Comparison of ENCODE assay signal across 8 cellular contexts in genomic region chr14:77862154-77862783, GRCh38.
DNase-seq lines count a peak whose midpoint lies in the region; ATAC-seq and TF ChIP-seq lines count a peak whose summit lies in the region.

No MANE protein-coding gene starts in this region.

- CTCF ChIA-PET in HEK293 (lab: Yijun Ruan, JAX): interaction anchor here (0.5 to 2.6 kb wide), 18 partner anchors 9 to 1106 kb away, joined by 3 to 8 read pairs (median 3); partner anchors contain the start of gene ADCK1
- CTCF ChIA-PET in activated CD8-positive, alpha-beta T cell treated with anti-CD3 and anti-CD28 coated beads for 36 hours (lab: Charles Lee): interaction anchor here (0.7 to 4.8 kb wide), 23 partner anchors 9 to 735 kb away, joined by 3 to 38 read pairs (median 5); no protein-coding TSS in a partner anchor

- H3K9me3 Mint-ChIP-seq in activated CD8-positive, alpha-beta T cell treated with anti-CD3 and anti-CD28 coated beads for 36 hours: no peaks in the 10 kb centered on the region

- H3K27me3 ChIP-seq in lung (ENCODE audit: control insufficient read depth, insufficient read depth): no peaks in the 10 kb centered on the region

- H3K27ac ChIP-seq in HEK293 (ENCODE audit: extremely low read depth, low read depth, low read length): no peak overlapping the region
- no peak overlapping the region for H3K27ac ChIP-seq in lung (ENCODE audit: low read depth in 1 of 2, low read length in 1 of 2)

- H3K4me1 ChIP-seq in HEK293 (ENCODE audit: control insufficient read depth, insufficient read depth, low read length): no peaks in the 10 kb centered on the region
- H3K4me1 ChIP-seq in lung (ENCODE audit: control insufficient read depth in 2 of 2, insufficient read depth in 2 of 2, low read length in 2 of 2): peaks cover 1 to 2% of the 10 kb centered on the region in 2 donors

- peak; percentile 84 for DNase-seq in DMS 273 (lab: John Stamatoyannopoulos, UW; ENCODE audit: unreplicated experiment)
- DNase-seq in DMS 273 treated with DMSO at 0.1 percent for 48 hours (lab: John Stamatoyannopoulos, UW): no peak
- DNase-seq in NCI-H1930 (lab: John Stamatoyannopoulos, UW): peak; percentile 18 to 63
- peak; percentile 87 for DNase-seq in activated CD8-positive, alpha-beta T cell treated with anti-CD3 and anti-CD28 coated beads for 36 hours
- peak; percentile 68 for DNase-seq in effector CD4-positive, alpha-beta T cell
- peak; percentile 65 for DNase-seq in lung (ENCODE audit: low spot score)
- peak; percentile 55 for DNase-seq in stimulated activated CD8-positive, alpha-beta memory T cell treated with anti-CD3 and anti-CD28 coated beads, Interleukin-12 subunit alpha, Interleukin-12 subunit beta, amount 100 ng/mL, for 1 hour (ENCODE audit: low read depth)

- POLR2A ChIA-PET in HEK293 (lab: Yijun Ruan, JAX): no interaction called here
- POLR2A ChIA-PET in activated CD8-positive, alpha-beta T cell treated with anti-CD3 and anti-CD28 coated beads for 36 hours (lab: Charles Lee): no interaction called here

- ATAC-seq in activated CD8-positive, alpha-beta T cell treated with anti-CD3 and anti-CD28 coated beads for 36 hours: peak; percentile 89
- ATAC-seq in lung (ENCODE audit: insufficient read depth, low FRiP score): peak; percentile 75

- H3K36me3 ChIP-seq in HEK293 (ENCODE audit: control insufficient read depth in 2 of 2, insufficient read depth in 1 of 2, low read length in 2 of 2): no peaks in the 10 kb centered on the region
- peaks cover 0 to 1% of the 10 kb centered on the region in 2 donors for H3K36me3 ChIP-seq in lung (ENCODE audit: control insufficient read depth in 2 of 2, insufficient read depth in 2 of 2, low read length in 2 of 2)

- H3K4me3 Mint-ChIP-seq in activated CD8-positive, alpha-beta T cell treated with anti-CD3 and anti-CD28 coated beads for 36 hours: no peak overlapping the region

- intact Hi-C loops in activated CD8-positive, alpha-beta T cell treated with anti-CD3 and anti-CD28 coated beads for 36 hours (cut with micrococcal nuclease): loop anchor here (10.0 kb wide), 1 partner anchor 733 kb away; no protein-coding TSS in a partner anchor

- peaks cover 8% of the 10 kb centered on the region for H3K36me3 Mint-ChIP-seq in activated CD8-positive, alpha-beta T cell treated with anti-CD3 and anti-CD28 coated beads for 36 hours (ENCODE audit: low read depth)

- no peaks in the 10 kb centered on the region for H3K9me3 ChIP-seq in HEK293 (ENCODE audit: control insufficient read depth, insufficient read depth, low read depth, low read length)
- H3K9me3 ChIP-seq in lung (ENCODE audit: control insufficient read depth in 2 of 2, insufficient read depth in 1 of 2, low read length in 1 of 2): no peaks in the 10 kb centered on the region

- H3K27ac Mint-ChIP-seq in activated CD8-positive, alpha-beta T cell treated with anti-CD3 and anti-CD28 coated beads for 36 hours: no peak overlapping the region

- H3K4me1 Mint-ChIP-seq in activated CD8-positive, alpha-beta T cell treated with anti-CD3 and anti-CD28 coated beads for 36 hours (ENCODE audit: low read depth): no peaks in the 10 kb centered on the region

- H3K27me3 Mint-ChIP-seq in activated CD8-positive, alpha-beta T cell treated with anti-CD3 and anti-CD28 coated beads for 36 hours: no peaks in the 10 kb centered on the region

- TF ChIP-seq CTCF in HEK293 (tag by site-specific recombination; IDR thresholded peaks at IDR 0.05) (peak; percentile 66; the same call in 1 of the 2 replicates), lung (IDR thresholded peaks at IDR 0.05; ENCODE audit: control extremely low read depth, extremely low read depth) (peak; percentile 72)
- peak; percentile 87 for TF ChIP-seq CTCF in activated CD8-positive, alpha-beta T cell treated with anti-CD3 and anti-CD28 coated beads for 36 hours (IDR thresholded peaks at IDR 0.05)

- WGBS in lung, 2 donors: 59 to 60% methylated on average over 11 of the region's 11 CpGs

- H3K4me3 ChIP-seq in HEK293 (ENCODE audit: low read depth, low read length): no peak overlapping the region
- H3K4me3 ChIP-seq in lung: no peak overlapping the region

TF ChIP-seq in HEK293, 187 proteins besides CTCF, POLR2A, EP300 and RAD21:
- TF ChIP-seq GLIS2 (tag by site-specific recombination; IDR thresholded peaks at IDR 0.05) (peak; percentile 38; the same call in 1 of the 2 replicates), ZNF2 (tag by site-specific recombination; IDR thresholded peaks at IDR 0.05) (0 out of 2 replicates have a peak, but pooled peaks have one; percentile 21), ZNF707 (tag by site-specific recombination; IDR thresholded peaks at IDR 0.05) (no peak), ZNF654 (tag by site-specific recombination; IDR thresholded peaks at IDR 0.05; ENCODE audit: low read depth) (peak; percentile 57)
TF ChIP-seq in HEK293: peak in this region for 3.
